ENCODE assay signal across 18 cellular contexts in genomic region chr4:85543832-85544231, GRCh38.
DNase-seq lines count a peak whose midpoint lies in the region; ATAC-seq, FAIRE-seq and TF ChIP-seq lines count a peak whose summit lies in the region.
"Had no signal": no experiment of that assay in that cellular context is flagged by ENCODE, and none has a peak within 500 bp of the region (broad histone marks: within the 10 kb centered on the region; RNA-seq: fewer than 3 reads in every experiment).

No MANE protein-coding gene starts in this region.

- no peak for TF ChIP-seq POLR2A in K562 (conservative IDR thresholded peaks at IDR 0.05)

- H3K9me1 ChIP-seq in K562 (ENCODE audit: control insufficient read depth, insufficient read depth, low read length), result no peaks in the 10 kb centered on the region

- no peak overlapping the region for H3K27ac Mint-ChIP-seq in osteocyte (ENCODE audit: unreplicated experiment)
- H3K27ac Mint-ChIP-seq: activated naive CD8-positive, alpha-beta T cell; T-helper 17 cell had no signal

- BruUV-seq in A673 (replicated peaks; lab: Mats Ljungman, UMichigan) (no TSS peak), K562 (replicated peaks; lab: Mats Ljungman, UMichigan) (no TSS peak)

- H3K27ac ChIP-seq in A673 (ENCODE audit: low read depth, low read length, poor library complexity, severe bottlenecking) (no peak overlapping the region), K562 (ENCODE audit: extremely low read depth, low read depth, low read length) (no peak overlapping the region)
- H3K27ac ChIP-seq: heart right ventricle had no signal

- CTCF ChIA-PET in A673 (lab: Charles Lee) (no interaction called here), K562 (lab: Yijun Ruan, JAX; ENCODE audit: low intra/inter-chr PET ratio) (no interaction called here)

- H3K36me3 ChIP-seq in A673 (ENCODE audit: insufficient read depth, low read length, poor library complexity, severe bottlenecking), result no peaks in the 10 kb centered on the region
- no peaks in the 10 kb centered on the region for H3K36me3 ChIP-seq in H7 (replicated peaks; ENCODE audit: control insufficient read depth, insufficient read depth, low read length)
- no peaks in the 10 kb centered on the region for H3K36me3 ChIP-seq in K562 (ENCODE audit: control insufficient read depth, insufficient read depth, low read length)
- H3K36me3 ChIP-seq: HAP-1, heart right ventricle had no signal

- intact Hi-C loops in A673 (cut with micrococcal nuclease; ENCODE audit: unreplicated experiment), result no loop called here
- intact Hi-C loops in K562 (cut with micrococcal nuclease), result no loop called here

- H3K9me3 ChIP-seq in A673 (ENCODE audit: low read depth, low read length, poor library complexity, severe bottlenecking) (no peaks in the 10 kb centered on the region), K562 (replicated peaks; ENCODE audit: control insufficient read depth, insufficient read depth, low read depth, low read length) (no peaks in the 10 kb centered on the region)
- H3K9me3 ChIP-seq: HAP-1, heart right ventricle had no signal

- 0% methylated on average over 1 of the region's 1 CpG for WGBS in K562 (ENCODE audit: insufficient coverage, low coverage, missing lambda C conversion rate)

- H3K4me1 ChIP-seq in A673 (ENCODE audit: insufficient read depth, low read length, poor library complexity, severe bottlenecking) (no peaks in the 10 kb centered on the region), K562 (replicated peaks in 1 of 2; ENCODE audit: control insufficient read depth in 2 of 2, insufficient read depth in 2 of 2, low read length in 2 of 2) (no peaks in the 10 kb centered on the region)
- H3K4me1 ChIP-seq: HAP-1 had no signal

- H3K4me3 ChIP-seq in A673 (ENCODE audit: low read depth, low read length, poor library complexity, severe bottlenecking) (no peak overlapping the region), H7 (ENCODE audit: insufficient read depth, low read depth, low read length) (no peak overlapping the region), K562 (no peak overlapping the region)
- H3K4me3 ChIP-seq: HAP-1, heart right ventricle had no signal

- no peaks in the 10 kb centered on the region for H3K36me3 Mint-ChIP-seq in osteocyte (ENCODE audit: unreplicated experiment)
- H3K36me3 Mint-ChIP-seq: activated naive CD8-positive, alpha-beta T cell; IgD-negative memory B cell had no signal

- POLR2A ChIA-PET in A673 (lab: Charles Lee; ENCODE audit: low non-redundant PET), result no interaction called here
- POLR2A ChIA-PET in K562 (lab: Yijun Ruan, JAX), result interaction anchor here (1.7 kb wide), 1 partner anchor 8 kb away, joined by 3 read pairs; no protein-coding TSS in a partner anchor

- TF ChIP-seq CTCF in A673 (conservative IDR thresholded peaks at IDR 0.05; ENCODE audit: low read depth, low read length) (no peak), K562 (IDR thresholded peaks at IDR 0.05 in 2 of 3, conservative IDR thresholded peaks at IDR 0.05 in 1 of 3; ENCODE audit: insufficient read depth in 2 of 3, low read depth in 1 of 3, low read length in 3 of 3) (no peak), osteocyte (IDR thresholded peaks at IDR 0.05) (no peak)

- no peak for ATAC-seq in K562
- no peak for ATAC-seq in HG02678 (IDR thresholded peaks at IDR 0.05; ENCODE audit: unreplicated experiment)
- ATAC-seq: T-helper 17 cell had no signal

- peaks cover 3% of the 10 kb centered on the region for H3K27me3 Mint-ChIP-seq in osteocyte (ENCODE audit: unreplicated experiment)
- H3K27me3 Mint-ChIP-seq: activated naive CD8-positive, alpha-beta T cell; IgD-negative memory B cell; T-helper 17 cell had no signal

- no peaks in the 10 kb centered on the region for H3K4me1 Mint-ChIP-seq in osteocyte (ENCODE audit: unreplicated experiment)
- H3K4me1 Mint-ChIP-seq: T-helper 17 cell had no signal

- no peaks in the 10 kb centered on the region for H4K20me1 ChIP-seq in K562 (replicated peaks; ENCODE audit: control insufficient read depth, insufficient read depth, low read length)

- in situ Hi-C loops in K562 (cut with MboI), result no loop called here

- H3K9me3 Mint-ChIP-seq in osteocyte (ENCODE audit: unreplicated experiment), result no peaks in the 10 kb centered on the region

- no peaks in the 10 kb centered on the region for H3K27me3 ChIP-seq in A673 (replicated peaks; ENCODE audit: insufficient read depth, low read depth, low read length, poor library complexity)
- H3K27me3 ChIP-seq in H7 (ENCODE audit: control insufficient read depth, insufficient read depth, low read length), result no peaks in the 10 kb centered on the region
- no peaks in the 10 kb centered on the region for H3K27me3 ChIP-seq in K562 (ENCODE audit: control insufficient read depth in 2 of 2, insufficient read depth in 2 of 2, low read length in 2 of 2)
- H3K27me3 ChIP-seq: heart right ventricle had no signal

- no peak overlapping the region for H3K4me3 Mint-ChIP-seq in osteocyte (ENCODE audit: unreplicated experiment)
- H3K4me3 Mint-ChIP-seq: activated naive CD8-positive, alpha-beta T cell; IgD-negative memory B cell; T-helper 17 cell had no signal

- no peak overlapping the region for H3K9ac ChIP-seq in K562 (ENCODE audit: insufficient read depth in 1 of 2, low read depth in 2 of 2, low read length in 2 of 2)

- no peaks in the 10 kb centered on the region for H3K79me2 ChIP-seq in K562 (ENCODE audit: control insufficient read depth, insufficient read depth, low read length)

- no peak for TF ChIP-seq RAD21 in K562 (CRISPR knock-in tag; conservative IDR thresholded peaks at IDR 0.05 in 1 of 2, IDR thresholded peaks at IDR 0.05 in 1 of 2)

- no peak overlapping the region for H2AFZ ChIP-seq in K562 (ENCODE audit: low read depth, low read length)

- H3K4me2 ChIP-seq in K562 (ENCODE audit: insufficient read depth, low read length), result no peak overlapping the region

- TF ChIP-seq EP300 in K562 (IDR thresholded peaks at IDR 0.05; ENCODE audit: low read length), result no peak

- no peak for FAIRE-seq in K562 (lab: Jason Lieb, UNC)
- FAIRE-seq: endothelial cell of umbilical vein had no signal

- DNase-seq in A673 (ENCODE audit: low spot score), result peak; percentile 0
- peak; percentile 23 for DNase-seq in H7
- DNase-seq in K562 (ENCODE audit: extremely low read depth in 1 of 4, low spot score in 3 of 4), result no peak
- DNase-seq in iris pigment epithelial cell (ENCODE audit: low read depth), result peak; percentile 77
- no peak for DNase-seq in ecto neural progenitor cell (ENCODE audit: low spot score)
- no peak for DNase-seq in cerebellar nuclear complex (lab: John Stamatoyannopoulos, UW)
- DNase-seq in osteocyte (ENCODE audit: extremely low spot score, unreplicated experiment), result no peak
- DNase-seq: Calu3; central memory CD4-positive, alpha-beta T cell; heart right ventricle; NCI-H1092 treated with DMSO at 0.1 percent for 48 hours; stimulated activated CD4-positive, alpha-beta T cell treated with anti-CD3 and anti-CD28 coated beads, Interleukin-1b, Interleukin-23, amount 100 ng/mL, for 48 hours; T-helper 17 cell had no signal

TF ChIP-seq in K562, 482 proteins besides CTCF, POLR2A, EP300 and RAD21:
- TF ChIP-seq CEBPG (CRISPR knock-in tag; IDR thresholded peaks at IDR 0.05) (no peak), CEBPG (tag; conservative IDR thresholded peaks at IDR 0.05 in 1 of 2, IDR thresholded peaks at IDR 0.05 in 1 of 2) (peak in 1 of 2 experiments; percentile 72; a peak in 1 of 4 replicates), HNRNPL (IDR thresholded peaks at IDR 0.05; ENCODE audit: low read depth, low read length) (no peak), CBFA2T2 (conservative IDR thresholded peaks at IDR 0.05) (no peak), ATF3 (IDR thresholded peaks at IDR 0.05) (peak; percentile 57; the same call in 1 of the 2 replicates), ATF3 (CRISPR knock-in tag; conservative IDR thresholded peaks at IDR 0.05) (no peak)

Comparison
In these comparisons a context has a peak if more than half of its experiments do, and no peak if none do; other contexts are left out.
1. DNase-seq: peak in A673 (single experiment), H7 (single experiment) and iris pigment epithelial cell (single experiment); none in K562 (0 of 4), ecto neural progenitor cell (single experiment), cerebellar nuclear complex (0 of 2) and osteocyte (single experiment).